ENCODE assay signal across 8 cellular contexts in genomic region chr12:62259993-62260732, GRCh38. TPM values are rescaled to one million over a fixed set of nuclear protein-coding genes. Genes with fewer than 3 reads are reported as not detected.
DNase-seq lines count a peak whose midpoint lies in the region; TF ChIP-seq lines count a peak whose summit lies in the region.

Gene USP15 (plus strand): TSS chr12:62260404. CDS start chr12:62260415, 11 bp downstream.

- peaks cover 33% of the 10 kb centered on the region for H4K20me1 ChIP-seq in MM.1S (ENCODE audit: insufficient read depth, low read length)

- peaks cover 27% of the 10 kb centered on the region for H3F3A ChIP-seq in MM.1S (ENCODE audit: insufficient read depth, low read length)

- H3K23ac ChIP-seq in neuronal stem cell (ENCODE audit: low read depth, low read length, poor library complexity), result peak within 1 kb of the TSS; percentile 99

- peak within 1 kb of the TSS; percentile 99 for H3K18ac ChIP-seq in neuronal stem cell (ENCODE audit: low read length)

- no peak within 1 kb of the TSS for H2BK15ac ChIP-seq in neuronal stem cell (ENCODE audit: low read length)

- H2BK120ac ChIP-seq in neuronal stem cell (ENCODE audit: low read depth, low read length), result no peak within 1 kb of the TSS

- H3K9ac ChIP-seq in MM.1S (ENCODE audit: low read length), result peak within 1 kb of the TSS; percentile 90
- H3K9ac ChIP-seq in neuronal stem cell (ENCODE audit: low read depth, low read length, poor library complexity), result peak within 1 kb of the TSS; percentile 98

- H3K9me3 ChIP-seq in HAP-1 (no peaks in the 10 kb centered on the region), MM.1S (replicated peaks; ENCODE audit: insufficient read depth, low read length) (no peaks in the 10 kb centered on the region), neuronal stem cell (replicated peaks in 1 of 2; ENCODE audit: control insufficient read depth in 2 of 2, insufficient read depth in 1 of 2, low read depth in 1 of 2, low read length in 2 of 2) (no peaks in the 10 kb centered on the region)

- peaks cover 4% of the 10 kb centered on the region; the same call in 1 of the 2 replicates for H3K36me3 ChIP-seq in HAP-1 (replicated peaks)
- no peaks in the 10 kb centered on the region for H3K36me3 ChIP-seq in MM.1S (replicated peaks; ENCODE audit: insufficient read depth, low read length)
- no peaks in the 10 kb centered on the region for H3K36me3 ChIP-seq in neuronal stem cell (replicated peaks in 1 of 2; ENCODE audit: control insufficient read depth in 2 of 2, insufficient read depth in 2 of 2, low read length in 2 of 2)

- H3K27ac ChIP-seq in MM.1S (ENCODE audit: low read length) (peak within 1 kb of the TSS; percentile 94), neuronal stem cell (replicated peaks; ENCODE audit: low read length) (peak within 1 kb of the TSS; percentile 84)

- peak within 1 kb of the TSS; percentile 81 for H3K4me2 ChIP-seq in MM.1S (ENCODE audit: low read depth, low read length)
- H3K4me2 ChIP-seq in neuronal stem cell (ENCODE audit: insufficient read depth, low read length, poor library complexity, severe bottlenecking), result peak within 1 kb of the TSS; percentile 75

- H3K14ac ChIP-seq in neuronal stem cell (ENCODE audit: low read length), result peak within 1 kb of the TSS; percentile 67

- H4K91ac ChIP-seq in neuronal stem cell (ENCODE audit: low read depth, low read length, poor library complexity), result no peak within 1 kb of the TSS

- TF ChIP-seq CTCF in MM.1S (IDR thresholded peaks at IDR 0.05; ENCODE audit: low read length) (peak; percentile 69), subcutaneous adipose tissue (IDR thresholded peaks at IDR 0.05; ENCODE audit: low read depth) (no peak)

- H2AK5ac ChIP-seq in neuronal stem cell (ENCODE audit: low read depth, low read length), result no peak within 1 kb of the TSS

- H4K8ac ChIP-seq in neuronal stem cell (ENCODE audit: low read depth, low read length), result peak within 1 kb of the TSS; percentile 92

- DNase-seq in GDM1 (lab: John Stamatoyannopoulos, UW), result peak; percentile 95
- DNase-seq in HAP-1 (ENCODE audit: low spot score in 2 of 2), result peak; percentile 90 to 97
- peak; percentile 97 for DNase-seq in MM.1S
- peak; percentile 95 for DNase-seq in SIG-M5 treated with dmso at 0.1 percent for 504 hours (lab: John Stamatoyannopoulos, UW; ENCODE audit: unreplicated experiment)
- DNase-seq in activated naive CD4-positive, alpha-beta T cell treated with Interleukin-2 at 50 U/mL for 16 hours, result peak; percentile 97
- peak; percentile 92 for DNase-seq in foreskin melanocyte
- DNase-seq in neuronal stem cell (ENCODE audit: low spot score), result peak; percentile 94

- peaks cover 5% of the 10 kb centered on the region for H3K79me1 ChIP-seq in neuronal stem cell (ENCODE audit: low read depth, low read length)

- in situ Hi-C loops in HAP-1 (cut with MboI; ENCODE audit: low sequenced_read_pairs), result loop anchor here (25.0 kb wide), 1 partner anchor 527 kb away; no protein-coding TSS in a partner anchor

- peak within 1 kb of the TSS; percentile 98 for H3K4ac ChIP-seq in neuronal stem cell (ENCODE audit: low read length)

- peak within 1 kb of the TSS; percentile 94 for H2BK5ac ChIP-seq in neuronal stem cell (ENCODE audit: low read length)

- peaks cover 49% of the 10 kb centered on the region for H3K79me2 ChIP-seq in MM.1S (ENCODE audit: low read length)

- no peaks in the 10 kb centered on the region for H3K27me3 ChIP-seq in HAP-1 (ENCODE audit: low read depth)
- no peaks in the 10 kb centered on the region for H3K27me3 ChIP-seq in MM.1S (replicated peaks; ENCODE audit: insufficient read depth, low read length)
- H3K27me3 ChIP-seq in neuronal stem cell (ENCODE audit: control insufficient read depth in 3 of 3, insufficient read depth in 3 of 3, low read depth in 1 of 3, low read length in 3 of 3), result no peaks in the 10 kb centered on the region

- H2BK12ac ChIP-seq in neuronal stem cell (ENCODE audit: low read length), result peak within 1 kb of the TSS; percentile 41

- H2AFZ ChIP-seq in MM.1S (ENCODE audit: low read length), result peak within 1 kb of the TSS; percentile 82
- peak within 1 kb of the TSS; percentile 93 for H2AFZ ChIP-seq in neuronal stem cell (ENCODE audit: low read length)

- H3K4me3 ChIP-seq in HAP-1, result peak within 1 kb of the TSS; percentile 97
- peak within 1 kb of the TSS; percentile 96 for H3K4me3 ChIP-seq in MM.1S (ENCODE audit: low read length)
- H3K4me3 ChIP-seq in neuronal stem cell (ENCODE audit: low read length in 2 of 2), result peak within 1 kb of the TSS; percentile 53 to 90

- H3K4me1 ChIP-seq in HAP-1 (peaks cover 21% of the 10 kb centered on the region), MM.1S (ENCODE audit: low read length) (peaks cover 39% of the 10 kb centered on the region), neuronal stem cell (ENCODE audit: control insufficient read depth in 2 of 2, insufficient read depth in 1 of 2, low read depth in 1 of 2, low read length in 2 of 2) (peaks cover 0 to 3% of the 10 kb centered on the region in 2 donors)

- no CpG with 5 or more reads among the region's 61 CpGs for WGBS in neuronal stem cell (ENCODE audit: extremely low coverage in 2 of 2, insufficient read length in 2 of 2, insufficient replicate concordance in 1 of 2), 2 donors

- no peaks in the 10 kb centered on the region for H3K9me2 ChIP-seq in MM.1S (replicated peaks; ENCODE audit: insufficient read depth, low read length)

RNA-seq across cellular contexts. Expression of gene USP15, which starts in this region (rescaled TPM):
- 19.9 TPM for polyA plus RNA-seq in neuronal stem cell (2013, experiment 1 of 2)
- 21.3 TPM for polyA plus RNA-seq in neuronal stem cell (2013, experiment 2 of 2)
- total RNA-seq in subcutaneous adipose tissue, result 100 to 1,000 TPM in 3 of 4 donors, 10 to 100 TPM in 1; 88.5 to 288 (median 158) TPM

Comparison
In these comparisons a context has a peak if more than half of its experiments do, and no peak if none do; other contexts are left out.
1. Peak in every context shown above with its lines: DNase-seq, H3K4me3 ChIP-seq and H3K27ac ChIP-seq.